In the genomic region with DNA sequence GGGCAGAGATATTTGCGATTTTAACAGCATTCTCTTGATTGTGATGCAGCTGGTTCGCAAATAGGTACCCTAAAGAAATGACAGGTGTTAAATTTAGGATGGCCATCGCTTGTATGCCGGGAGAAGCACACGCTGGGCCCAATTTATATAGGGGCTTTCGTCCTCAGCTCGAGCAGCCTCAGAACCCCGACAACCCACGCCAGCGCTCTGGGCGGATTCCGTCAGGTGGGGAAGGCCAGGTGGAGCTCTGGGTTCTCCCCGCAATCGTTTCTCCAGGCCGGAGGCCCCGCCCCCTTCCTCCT, we compare ENCODE assay signal across 1 cellular context.
TF ChIP-seq lines count a peak whose summit lies in the region.

No MANE protein-coding gene starts in this region.

TF ChIP-seq in HepG2, 621 proteins besides CTCF, POLR2A, EP300 and RAD21 (continued from another document):
- TF ChIP-seq, protein P1, sequence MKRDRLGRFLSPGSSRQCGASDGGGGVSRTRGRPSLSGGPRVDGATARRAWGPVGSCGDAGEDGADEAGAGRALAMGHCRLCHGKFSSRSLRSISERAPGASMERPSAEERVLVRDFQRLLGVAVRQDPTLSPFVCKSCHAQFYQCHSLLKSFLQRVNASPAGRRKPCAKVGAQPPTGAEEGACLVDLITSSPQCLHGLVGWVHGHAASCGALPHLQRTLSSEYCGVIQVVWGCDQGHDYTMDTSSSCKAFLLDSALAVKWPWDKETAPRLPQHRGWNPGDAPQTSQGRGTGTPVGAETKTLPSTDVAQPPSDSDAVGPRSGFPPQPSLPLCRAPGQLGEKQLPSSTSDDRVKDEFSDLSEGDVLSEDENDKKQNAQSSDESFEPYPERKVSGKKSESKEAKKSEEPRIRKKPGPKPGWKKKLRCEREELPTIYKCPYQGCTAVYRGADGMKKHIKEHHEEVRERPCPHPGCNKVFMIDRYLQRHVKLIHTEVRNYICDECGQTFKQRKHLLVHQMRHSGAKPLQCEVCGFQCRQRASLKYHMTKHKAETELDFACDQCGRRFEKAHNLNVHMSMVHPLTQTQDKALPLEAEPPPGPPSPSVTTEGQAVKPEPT (CRISPR knock-in tag; IDR thresholded peaks at IDR 0.05; ENCODE audit: low read depth): no peak
- TF ChIP-seq, protein P2, sequence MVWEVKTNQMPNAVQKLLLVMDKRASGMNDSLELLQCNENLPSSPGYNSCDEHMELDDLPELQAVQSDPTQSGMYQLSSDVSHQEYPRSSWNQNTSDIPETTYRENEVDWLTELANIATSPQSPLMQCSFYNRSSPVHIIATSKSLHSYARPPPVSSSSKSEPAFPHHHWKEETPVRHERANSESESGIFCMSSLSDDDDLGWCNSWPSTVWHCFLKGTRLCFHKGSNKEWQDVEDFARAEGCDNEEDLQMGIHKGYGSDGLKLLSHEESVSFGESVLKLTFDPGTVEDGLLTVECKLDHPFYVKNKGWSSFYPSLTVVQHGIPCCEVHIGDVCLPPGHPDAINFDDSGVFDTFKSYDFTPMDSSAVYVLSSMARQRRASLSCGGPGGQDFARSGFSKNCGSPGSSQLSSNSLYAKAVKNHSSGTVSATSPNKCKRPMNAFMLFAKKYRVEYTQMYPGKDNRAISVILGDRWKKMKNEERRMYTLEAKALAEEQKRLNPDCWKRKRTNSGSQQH (CRISPR knock-in tag; IDR thresholded peaks at IDR 0.05; ENCODE audit: low read depth): peak; percentile 25; the same call in 1 of the 2 replicates
- TF ChIP-seq ZNF143 (CRISPR knock-in tag; IDR thresholded peaks at IDR 0.05): 0 out of 2 replicates have a peak, but pooled peaks have one; percentile 4
- peak; percentile 64 for TF ChIP-seq ZEB1 (IDR thresholded peaks at IDR 0.05; ENCODE audit: insufficient replicate concordance, low read depth)
- TF ChIP-seq ZNF557 (CRISPR knock-in tag; IDR thresholded peaks at IDR 0.05): no peak
- no peak; the same call in 1 of the 2 replicates for TF ChIP-seq ZNF232 (CRISPR knock-in tag; IDR thresholded peaks at IDR 0.05; ENCODE audit: borderline replicate concordance)
- 0 out of 2 replicates have a peak, but pooled peaks have one; percentile 33 for TF ChIP-seq SATB2 (CRISPR knock-in tag; IDR thresholded peaks at IDR 0.05)
- TF ChIP-seq, protein P3, sequence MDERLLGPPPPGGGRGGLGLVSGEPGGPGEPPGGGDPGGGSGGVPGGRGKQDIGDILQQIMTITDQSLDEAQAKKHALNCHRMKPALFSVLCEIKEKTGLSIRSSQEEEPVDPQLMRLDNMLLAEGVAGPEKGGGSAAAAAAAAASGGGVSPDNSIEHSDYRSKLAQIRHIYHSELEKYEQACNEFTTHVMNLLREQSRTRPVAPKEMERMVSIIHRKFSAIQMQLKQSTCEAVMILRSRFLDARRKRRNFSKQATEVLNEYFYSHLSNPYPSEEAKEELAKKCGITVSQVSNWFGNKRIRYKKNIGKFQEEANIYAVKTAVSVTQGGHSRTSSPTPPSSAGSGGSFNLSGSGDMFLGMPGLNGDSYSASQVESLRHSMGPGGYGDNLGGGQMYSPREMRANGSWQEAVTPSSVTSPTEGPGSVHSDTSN (CRISPR knock-in tag; IDR thresholded peaks at IDR 0.05): 0 out of 2 replicates have a peak, but pooled peaks have one; percentile 17
- TF ChIP-seq, protein P4, sequence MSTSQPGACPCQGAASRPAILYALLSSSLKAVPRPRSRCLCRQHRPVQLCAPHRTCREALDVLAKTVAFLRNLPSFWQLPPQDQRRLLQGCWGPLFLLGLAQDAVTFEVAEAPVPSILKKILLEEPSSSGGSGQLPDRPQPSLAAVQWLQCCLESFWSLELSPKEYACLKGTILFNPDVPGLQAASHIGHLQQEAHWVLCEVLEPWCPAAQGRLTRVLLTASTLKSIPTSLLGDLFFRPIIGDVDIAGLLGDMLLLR (CRISPR knock-in tag; IDR thresholded peaks at IDR 0.05): 0 out of 2 replicates have a peak, but pooled peaks have one; percentile 25
- no peak for TF ChIP-seq RBAK (CRISPR knock-in tag; IDR thresholded peaks at IDR 0.05)
- TF ChIP-seq, protein P5, sequence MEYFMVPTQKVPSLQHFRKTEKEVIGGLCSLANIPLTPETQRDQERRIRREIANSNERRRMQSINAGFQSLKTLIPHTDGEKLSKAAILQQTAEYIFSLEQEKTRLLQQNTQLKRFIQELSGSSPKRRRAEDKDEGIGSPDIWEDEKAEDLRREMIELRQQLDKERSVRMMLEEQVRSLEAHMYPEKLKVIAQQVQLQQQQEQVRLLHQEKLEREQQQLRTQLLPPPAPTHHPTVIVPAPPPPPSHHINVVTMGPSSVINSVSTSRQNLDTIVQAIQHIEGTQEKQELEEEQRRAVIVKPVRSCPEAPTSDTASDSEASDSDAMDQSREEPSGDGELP (IDR thresholded peaks at IDR 0.05; ENCODE audit: borderline replicate concordance, low read depth): peak; percentile 30; the same call in 1 of the 2 replicates
- TF ChIP-seq TARDBP (CRISPR knock-in tag; IDR thresholded peaks at IDR 0.05): peak; percentile 29; the same call in 1 of the 2 replicates
- 0 out of 2 replicates have a peak, but pooled peaks have one; percentile 35 for TF ChIP-seq ZNF547 (CRISPR knock-in tag; IDR thresholded peaks at IDR 0.05)
- TF ChIP-seq NFYC (CRISPR knock-in tag; IDR thresholded peaks at IDR 0.05): no peak
- TF ChIP-seq, protein P6, sequence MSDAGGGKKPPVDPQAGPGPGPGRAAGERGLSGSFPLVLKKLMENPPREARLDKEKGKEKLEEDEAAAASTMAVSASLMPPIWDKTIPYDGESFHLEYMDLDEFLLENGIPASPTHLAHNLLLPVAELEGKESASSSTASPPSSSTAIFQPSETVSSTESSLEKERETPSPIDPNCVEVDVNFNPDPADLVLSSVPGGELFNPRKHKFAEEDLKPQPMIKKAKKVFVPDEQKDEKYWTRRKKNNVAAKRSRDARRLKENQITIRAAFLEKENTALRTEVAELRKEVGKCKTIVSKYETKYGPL (CRISPR knock-in tag; IDR thresholded peaks at IDR 0.05): 0 out of 2 replicates have a peak, but pooled peaks have one; percentile 18
- TF ChIP-seq HOXA9 (CRISPR knock-in tag; IDR thresholded peaks at IDR 0.05; ENCODE audit: borderline replicate concordance): no peak
- TF ChIP-seq ZBTB42 (CRISPR knock-in tag; IDR thresholded peaks at IDR 0.05): 0 out of 2 replicates have a peak, but pooled peaks have one; percentile 34
- TF ChIP-seq, protein P7, sequence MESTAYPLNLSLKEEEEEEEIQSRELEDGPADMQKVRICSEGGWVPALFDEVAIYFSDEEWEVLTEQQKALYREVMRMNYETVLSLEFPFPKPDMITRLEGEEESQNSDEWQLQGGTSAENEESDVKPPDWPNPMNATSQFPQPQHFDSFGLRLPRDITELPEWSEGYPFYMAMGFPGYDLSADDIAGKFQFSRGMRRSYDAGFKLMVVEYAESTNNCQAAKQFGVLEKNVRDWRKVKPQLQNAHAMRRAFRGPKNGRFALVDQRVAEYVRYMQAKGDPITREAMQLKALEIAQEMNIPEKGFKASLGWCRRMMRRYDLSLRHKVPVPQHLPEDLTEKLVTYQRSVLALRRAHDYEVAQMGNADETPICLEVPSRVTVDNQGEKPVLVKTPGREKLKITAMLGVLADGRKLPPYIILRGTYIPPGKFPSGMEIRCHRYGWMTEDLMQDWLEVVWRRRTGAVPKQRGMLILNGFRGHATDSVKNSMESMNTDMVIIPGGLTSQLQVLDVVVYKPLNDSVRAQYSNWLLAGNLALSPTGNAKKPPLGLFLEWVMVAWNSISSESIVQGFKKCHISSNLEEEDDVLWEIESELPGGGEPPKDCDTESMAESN (CRISPR knock-in tag; conservative IDR thresholded peaks at IDR 0.05): peak; percentile 62; the same call in 1 of the 2 replicates
- TF ChIP-seq, protein P8, sequence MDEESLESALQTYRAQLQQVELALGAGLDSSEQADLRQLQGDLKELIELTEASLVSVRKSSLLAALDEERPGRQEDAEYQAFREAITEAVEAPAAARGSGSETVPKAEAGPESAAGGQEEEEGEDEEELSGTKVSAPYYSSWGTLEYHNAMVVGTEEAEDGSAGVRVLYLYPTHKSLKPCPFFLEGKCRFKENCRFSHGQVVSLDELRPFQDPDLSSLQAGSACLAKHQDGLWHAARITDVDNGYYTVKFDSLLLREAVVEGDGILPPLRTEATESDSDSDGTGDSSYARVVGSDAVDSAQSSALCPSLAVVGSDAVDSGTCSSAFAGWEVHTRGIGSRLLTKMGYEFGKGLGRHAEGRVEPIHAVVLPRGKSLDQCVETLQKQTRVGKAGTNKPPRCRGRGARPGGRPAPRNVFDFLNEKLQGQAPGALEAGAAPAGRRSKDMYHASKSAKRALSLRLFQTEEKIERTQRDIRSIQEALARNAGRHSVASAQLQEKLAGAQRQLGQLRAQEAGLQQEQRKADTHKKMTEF (CRISPR knock-in tag; IDR thresholded peaks at IDR 0.05): no peak
- TF ChIP-seq, protein P9, sequence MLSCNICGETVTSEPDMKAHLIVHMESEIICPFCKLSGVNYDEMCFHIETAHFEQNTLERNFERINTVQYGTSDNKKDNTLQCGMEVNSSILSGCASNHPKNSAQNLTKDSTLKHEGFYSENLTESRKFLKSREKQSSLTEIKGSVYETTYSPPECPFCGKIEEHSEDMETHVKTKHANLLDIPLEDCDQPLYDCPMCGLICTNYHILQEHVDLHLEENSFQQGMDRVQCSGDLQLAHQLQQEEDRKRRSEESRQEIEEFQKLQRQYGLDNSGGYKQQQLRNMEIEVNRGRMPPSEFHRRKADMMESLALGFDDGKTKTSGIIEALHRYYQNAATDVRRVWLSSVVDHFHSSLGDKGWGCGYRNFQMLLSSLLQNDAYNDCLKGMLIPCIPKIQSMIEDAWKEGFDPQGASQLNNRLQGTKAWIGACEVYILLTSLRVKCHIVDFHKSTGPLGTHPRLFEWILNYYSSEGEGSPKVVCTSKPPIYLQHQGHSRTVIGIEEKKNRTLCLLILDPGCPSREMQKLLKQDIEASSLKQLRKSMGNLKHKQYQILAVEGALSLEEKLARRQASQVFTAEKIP (CRISPR knock-in tag; IDR thresholded peaks at IDR 0.05; ENCODE audit: borderline replicate concordance): no peak
- TF ChIP-seq, protein P10, sequence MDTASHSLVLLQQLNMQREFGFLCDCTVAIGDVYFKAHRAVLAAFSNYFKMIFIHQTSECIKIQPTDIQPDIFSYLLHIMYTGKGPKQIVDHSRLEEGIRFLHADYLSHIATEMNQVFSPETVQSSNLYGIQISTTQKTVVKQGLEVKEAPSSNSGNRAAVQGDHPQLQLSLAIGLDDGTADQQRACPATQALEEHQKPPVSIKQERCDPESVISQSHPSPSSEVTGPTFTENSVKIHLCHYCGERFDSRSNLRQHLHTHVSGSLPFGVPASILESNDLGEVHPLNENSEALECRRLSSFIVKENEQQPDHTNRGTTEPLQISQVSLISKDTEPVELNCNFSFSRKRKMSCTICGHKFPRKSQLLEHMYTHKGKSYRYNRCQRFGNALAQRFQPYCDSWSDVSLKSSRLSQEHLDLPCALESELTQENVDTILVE (CRISPR knock-in tag; IDR thresholded peaks at IDR 0.05): no peak
- TF ChIP-seq ZMYM2 (CRISPR knock-in tag; IDR thresholded peaks at IDR 0.05): 0 out of 2 replicates have a peak, but pooled peaks have one; percentile 25
- no peak for TF ChIP-seq ZNF776 (CRISPR knock-in tag; IDR thresholded peaks at IDR 0.05)
- 0 out of 2 replicates have a peak, but pooled peaks have one; percentile 42 for TF ChIP-seq MYC (CRISPR knock-in tag; IDR thresholded peaks at IDR 0.05; ENCODE audit: borderline replicate concordance)
- no peak for TF ChIP-seq RARG (CRISPR knock-in tag; IDR thresholded peaks at IDR 0.05; ENCODE audit: low read depth)
- TF ChIP-seq, protein P11, sequence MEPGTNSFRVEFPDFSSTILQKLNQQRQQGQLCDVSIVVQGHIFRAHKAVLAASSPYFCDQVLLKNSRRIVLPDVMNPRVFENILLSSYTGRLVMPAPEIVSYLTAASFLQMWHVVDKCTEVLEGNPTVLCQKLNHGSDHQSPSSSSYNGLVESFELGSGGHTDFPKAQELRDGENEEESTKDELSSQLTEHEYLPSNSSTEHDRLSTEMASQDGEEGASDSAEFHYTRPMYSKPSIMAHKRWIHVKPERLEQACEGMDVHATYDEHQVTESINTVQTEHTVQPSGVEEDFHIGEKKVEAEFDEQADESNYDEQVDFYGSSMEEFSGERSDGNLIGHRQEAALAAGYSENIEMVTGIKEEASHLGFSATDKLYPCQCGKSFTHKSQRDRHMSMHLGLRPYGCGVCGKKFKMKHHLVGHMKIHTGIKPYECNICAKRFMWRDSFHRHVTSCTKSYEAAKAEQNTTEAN (CRISPR knock-in tag; conservative IDR thresholded peaks at IDR 0.05): no peak
